8 cellular contexts compared by ENCODE assay signal in the genomic region with DNA sequence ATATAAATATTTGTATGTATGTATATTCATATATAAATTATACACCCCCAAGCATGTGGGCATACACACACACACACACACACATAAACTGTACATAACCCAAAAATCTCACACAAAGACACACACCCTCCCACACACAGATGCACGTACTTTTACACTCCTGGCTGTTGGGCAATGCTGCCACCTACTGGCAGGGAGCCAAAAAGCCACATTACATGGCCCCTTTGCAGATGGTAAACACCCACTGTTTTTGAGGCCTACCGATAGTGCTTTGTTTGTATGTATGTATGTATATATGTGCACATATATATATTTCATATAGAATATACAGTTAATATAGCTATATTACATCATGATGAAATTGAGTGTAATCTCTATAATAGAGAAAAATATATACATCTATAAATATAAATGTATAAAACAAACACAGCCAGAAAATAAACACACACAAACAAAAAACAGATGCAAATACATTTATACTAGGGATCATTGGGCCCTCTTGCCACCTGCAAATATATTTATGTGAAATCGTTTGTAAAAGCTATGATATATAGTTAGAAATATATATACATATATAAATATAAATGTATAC.
DNase-seq lines count a peak whose midpoint lies in the region; ATAC-seq and TF ChIP-seq lines count a peak whose summit lies in the region.

No MANE protein-coding gene starts in this region.

- peak; percentile 89 for TF ChIP-seq CTCF in Panc1 (IDR thresholded peaks at IDR 0.05)
- TF ChIP-seq CTCF in suprapubic skin (IDR thresholded peaks at IDR 0.05) = peak; percentile 43 to 51

- no peaks in the 10 kb centered on the region for H3K36me3 Mint-ChIP-seq in activated T-cell treated with anti-CD3 and anti-CD28 coated beads, Interleukin-2, amount 50 U/mL, for 72 hours (ENCODE audit: insufficient read depth in 2 of 2)

- H3K9me3 ChIP-seq in Panc1 (ENCODE audit: control insufficient read depth, insufficient read depth, low read depth, low read length) = no peaks in the 10 kb centered on the region
- H3K9me3 ChIP-seq in suprapubic skin = no peaks in the 10 kb centered on the region

- H3K27me3 ChIP-seq in Panc1 (ENCODE audit: control insufficient read depth, insufficient read depth, low read length) (no peaks in the 10 kb centered on the region), suprapubic skin (no peaks in the 10 kb centered on the region)

- H3K4me3 ChIP-seq in Panc1 (ENCODE audit: low read depth in 2 of 2, low read length in 2 of 2) = no peak overlapping the region
- H3K4me3 ChIP-seq in suprapubic skin = no peak overlapping the region

- no peak overlapping the region for H3K4me3 Mint-ChIP-seq in activated T-cell treated with anti-CD3 and anti-CD28 coated beads, Interleukin-2, amount 50 U/mL, for 72 hours

- TF ChIP-seq RAD21 in Ishikawa (IDR thresholded peaks at IDR 0.05; ENCODE audit: low read depth) = peak; percentile 95

- no peaks in the 10 kb centered on the region for H3K36me3 ChIP-seq in Panc1 (ENCODE audit: control insufficient read depth, insufficient read depth, low read length)
- H3K36me3 ChIP-seq in suprapubic skin = no peaks in the 10 kb centered on the region

- no peak for TF ChIP-seq POLR2A in suprapubic skin (IDR thresholded peaks at IDR 0.05)

- H3K9me3 Mint-ChIP-seq in activated T-cell treated with anti-CD3 and anti-CD28 coated beads, Interleukin-2, amount 50 U/mL, for 72 hours = no peaks in the 10 kb centered on the region

- peak; percentile 91 for ATAC-seq in GM21529 (IDR thresholded peaks at IDR 0.05; ENCODE audit: unreplicated experiment)
- ATAC-seq in Panc1 = peak; percentile 91
- ATAC-seq in activated T-cell treated with anti-CD3 and anti-CD28 coated beads, Interleukin-2, amount 50 U/mL, for 72 hours (replicated peaks in 1 of 2) = peak; percentile 92 to 95

- H3K27ac Mint-ChIP-seq in activated T-cell treated with anti-CD3 and anti-CD28 coated beads, Interleukin-2, amount 50 U/mL, for 72 hours = no peak overlapping the region

- H3K27me3 Mint-ChIP-seq in activated T-cell treated with anti-CD3 and anti-CD28 coated beads, Interleukin-2, amount 50 U/mL, for 72 hours (ENCODE audit: low read depth) = no peaks in the 10 kb centered on the region

- peak; percentile 34 for DNase-seq in DMS79 treated with DMSO at 0.1 percent for 48 hours (lab: John Stamatoyannopoulos, UW)
- peak; percentile 53 for DNase-seq in Panc1 (ENCODE audit: low read depth, low spot score)
- DNase-seq in activated T-cell treated with anti-CD3 and anti-CD28 coated beads, Interleukin-2, amount 50 U/mL, for 72 hours = peak; percentile 80 to 86
- peak; percentile 41 for DNase-seq in fibroblast of the conjunctiva (ENCODE audit: low read depth)
- DNase-seq in nucleus accumbens (lab: John Stamatoyannopoulos, UW) = peak in 45 of 56 donors; percentile 5 to 81 (median 41)
- DNase-seq in suprapubic skin (ENCODE audit: low spot score in 2 of 2) = peak in 1 of 2 donors; percentile 70

- no peaks in the 10 kb centered on the region for H3K4me1 Mint-ChIP-seq in activated T-cell treated with anti-CD3 and anti-CD28 coated beads, Interleukin-2, amount 50 U/mL, for 72 hours (ENCODE audit: low read depth)

- H3K4me1 ChIP-seq in Panc1 (ENCODE audit: control insufficient read depth, insufficient read depth, low read length) (no peaks in the 10 kb centered on the region), suprapubic skin (no peaks in the 10 kb centered on the region)

- POLR2A ChIA-PET in Panc1 (lab: Charles Lee) = no interaction called here

- WGBS in suprapubic skin = 22% methylated on average over 3 of the region's 3 CpGs

- CTCF ChIA-PET in Panc1 (lab: Charles Lee) = no interaction called here

- H3K27ac ChIP-seq in Panc1 (ENCODE audit: low read length) (no peak overlapping the region), suprapubic skin (no peak overlapping the region)

- in situ Hi-C loops in Panc1 (cut with HindIII; ENCODE audit: low pct_unique_long_range_greater_than_20kb, low sequenced_read_pairs) = no loop called here

- intact Hi-C loops in Panc1 (cut with micrococcal nuclease; ENCODE audit: unreplicated experiment) = loop anchor here (5.0 kb wide), 1 partner anchor 138 kb away; no protein-coding TSS in a partner anchor

- BruUV-seq in Panc1 (replicated peaks; lab: Mats Ljungman, UMichigan) = no TSS peak

- TF ChIP-seq EP300 in Ishikawa (IDR thresholded peaks at IDR 0.05; ENCODE audit: borderline replicate concordance) = no peak
- TF ChIP-seq EP300 in suprapubic skin (IDR thresholded peaks at IDR 0.05) = no peak

TF ChIP-seq in Ishikawa, 13 proteins besides CTCF, POLR2A, EP300 and RAD21:
- TF ChIP-seq TCF12 (IDR thresholded peaks at IDR 0.05; ENCODE audit: low read depth) = no peak
- TF ChIP-seq TAF1 (IDR thresholded peaks at IDR 0.05; ENCODE audit: low read depth) = no peak
- no peak for TF ChIP-seq YY1 (IDR thresholded peaks at IDR 0.05; ENCODE audit: low read depth)
- peak; percentile 22; the same call in 1 of the 2 replicates for TF ChIP-seq NFIC (IDR thresholded peaks at IDR 0.05)
- TF ChIP-seq FOXM1 (IDR thresholded peaks at IDR 0.05; ENCODE audit: borderline replicate concordance, low read depth) = no peak
- TF ChIP-seq, protein P1, sequence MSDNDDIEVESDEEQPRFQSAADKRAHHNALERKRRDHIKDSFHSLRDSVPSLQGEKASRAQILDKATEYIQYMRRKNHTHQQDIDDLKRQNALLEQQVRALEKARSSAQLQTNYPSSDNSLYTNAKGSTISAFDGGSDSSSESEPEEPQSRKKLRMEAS (IDR thresholded peaks at IDR 0.05) = no peak
- TF ChIP-seq CREB1 (IDR thresholded peaks at IDR 0.05; ENCODE audit: low read depth) = no peak
- TF ChIP-seq, protein P2, sequence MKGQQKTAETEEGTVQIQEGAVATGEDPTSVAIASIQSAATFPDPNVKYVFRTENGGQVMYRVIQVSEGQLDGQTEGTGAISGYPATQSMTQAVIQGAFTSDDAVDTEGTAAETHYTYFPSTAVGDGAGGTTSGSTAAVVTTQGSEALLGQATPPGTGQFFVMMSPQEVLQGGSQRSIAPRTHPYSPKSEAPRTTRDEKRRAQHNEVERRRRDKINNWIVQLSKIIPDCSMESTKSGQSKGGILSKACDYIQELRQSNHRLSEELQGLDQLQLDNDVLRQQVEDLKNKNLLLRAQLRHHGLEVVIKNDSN (IDR thresholded peaks at IDR 0.05) = no peak
TF ChIP-seq in Ishikawa: peak in this region for 1.
